ENCODE assay signal across 16 cellular contexts in the genomic region with DNA sequence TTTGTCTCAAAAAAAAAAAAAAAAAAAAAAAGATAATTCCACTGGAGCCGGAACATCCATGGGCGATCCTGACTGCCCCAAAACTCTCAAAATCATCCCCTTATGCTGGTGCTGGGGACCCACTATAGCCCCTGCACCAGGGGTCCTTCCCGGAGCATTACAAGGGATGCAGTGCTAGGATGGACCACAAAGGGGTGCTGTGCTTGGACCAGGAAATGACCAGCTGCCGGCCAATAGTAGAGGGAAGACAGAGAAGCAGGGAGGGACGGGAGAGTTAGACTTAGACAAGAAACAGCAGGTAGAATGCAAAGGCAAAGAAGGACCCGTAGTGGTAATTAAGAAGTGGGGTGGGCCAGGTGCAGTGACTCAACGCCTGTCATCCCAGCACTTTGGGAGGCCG. TPM values are rescaled to one million over a fixed set of nuclear protein-coding genes. Genes with fewer than 3 reads are reported as not detected.
A peak's percentile ranks its signal among the peaks of the same experiment; 100 is the strongest.
DNase-seq lines count a peak whose midpoint lies in the region; ATAC-seq and TF ChIP-seq lines count a peak whose summit lies in the region.
"Had no signal": no experiment of that assay in that cellular context is flagged by ENCODE, and none has a peak within 500 bp of the region (broad histone marks: within the 10 kb centered on the region; RNA-seq: fewer than 3 reads in every experiment).

No MANE protein-coding gene starts in this region.

- H3K27ac ChIP-seq in CD8-positive, alpha-beta T cell (ENCODE audit: low read depth, low read length) = no peak overlapping the region
- H3K27ac ChIP-seq in Peyer's patch = no peak overlapping the region
- H3K27ac ChIP-seq: ascending aorta, ovary, thoracic aorta had no signal

- no peaks in the 10 kb centered on the region for H3K4me1 ChIP-seq in CD8-positive, alpha-beta T cell (ENCODE audit: insufficient read depth, low read length)
- no peaks in the 10 kb centered on the region for H3K4me1 ChIP-seq in Peyer's patch
- H3K4me1 ChIP-seq: ascending aorta had no signal

- peak; percentile 39 for DNase-seq in DMS 273 (lab: John Stamatoyannopoulos, UW; ENCODE audit: unreplicated experiment)
- DNase-seq in DMS 273 treated with DMSO at 0.1 percent for 48 hours (lab: John Stamatoyannopoulos, UW) = no peak
- DNase-seq in NCI-H69 (lab: John Stamatoyannopoulos, UW) = peak; percentile 41
- DNase-seq in epithelial cell of proximal tubule (ENCODE audit: low read depth) = no peak
- no peak for DNase-seq in progenitor cell of endocrine pancreas (ENCODE audit: low spot score, unreplicated experiment)
- DNase-seq in CD8-positive, alpha-beta T cell = no peak
- DNase-seq in Peyer's patch = no peak
- DNase-seq in activated CD4-positive, CD25-positive, alpha-beta regulatory T cell (lab: John Stamatoyannopoulos, UW) = no peak
- DNase-seq: activated CD4-positive, alpha-beta memory T cell treated with anti-CD3 and anti-CD28 coated beads, Interleukin-2, amount 10 ng/mL, durations not matched to agents 7 days and 5 days; mammary epithelial cell; NCI-H446 treated with DMSO at 0.1 percent for 48 hours; ovary; T1000 had no signal

- peaks cover 9% of the 10 kb centered on the region for H3K36me3 Mint-ChIP-seq in progenitor cell of endocrine pancreas (ENCODE audit: insufficient read depth)
- H3K36me3 Mint-ChIP-seq in CD8-positive, alpha-beta T cell = peaks cover 7% of the 10 kb centered on the region

- TF ChIP-seq CTCF in epithelial cell of proximal tubule (conservative IDR thresholded peaks at IDR 0.05; ENCODE audit: low read depth, low read length) = peak; percentile 39
- peak; percentile 30 for TF ChIP-seq CTCF in progenitor cell of endocrine pancreas (IDR thresholded peaks at IDR 0.05; ENCODE audit: unreplicated experiment)
- no peak for TF ChIP-seq CTCF in CD8-positive, alpha-beta T cell (IDR thresholded peaks at IDR 0.05)
- no peak for TF ChIP-seq CTCF in Peyer's patch (IDR thresholded peaks at IDR 0.05)

- H3K9me3 Mint-ChIP-seq in progenitor cell of endocrine pancreas (ENCODE audit: low read depth) = no peaks in the 10 kb centered on the region
- H3K9me3 Mint-ChIP-seq in CD8-positive, alpha-beta T cell = no peaks in the 10 kb centered on the region
- H3K9me3 Mint-ChIP-seq: activated CD4-positive, alpha-beta memory T cell treated with anti-CD3 and anti-CD28 coated beads, Interleukin-2, amount 10 ng/mL, durations not matched to agents 7 days and 5 days; activated T-helper 2 cell treated with anti-CD3 and anti-CD28 coated beads, Interferon-gamma antibody, Interleukin-2, Interleukin-4, amounts not matched to agents 10 μg/mL and 5 μg/mL and 100 μg/mL, durations not matched to agents 14 hours and 24 hours and 36 hours had no signal

- H3K4me3 ChIP-seq in epithelial cell of proximal tubule (ENCODE audit: low read depth, low read length) = no peak overlapping the region
- H3K4me3 ChIP-seq in CD8-positive, alpha-beta T cell (ENCODE audit: low read depth, low read length) = no peak overlapping the region
- no peak overlapping the region for H3K4me3 ChIP-seq in Peyer's patch
- H3K4me3 ChIP-seq: ascending aorta, ovary, thoracic aorta had no signal

- H3K4me3 Mint-ChIP-seq in progenitor cell of endocrine pancreas (ENCODE audit: low read depth) = no peak overlapping the region
- H3K4me3 Mint-ChIP-seq in CD8-positive, alpha-beta T cell = no peak overlapping the region
- H3K4me3 Mint-ChIP-seq: activated CD4-positive, alpha-beta memory T cell treated with anti-CD3 and anti-CD28 coated beads, Interleukin-2, amount 10 ng/mL, durations not matched to agents 7 days and 5 days had no signal

- H3K36me3 ChIP-seq in CD8-positive, alpha-beta T cell (ENCODE audit: insufficient read depth, low read length) = no peaks in the 10 kb centered on the region
- H3K36me3 ChIP-seq in Peyer's patch = no peaks in the 10 kb centered on the region
- H3K36me3 ChIP-seq: ovary, thoracic aorta had no signal

- intact Hi-C loops in CD8-positive, alpha-beta T cell (cut with DNase I, micrococcal nuclease) = no loop called here

- POLR2A ChIA-PET in CD8-positive, alpha-beta T cell (lab: Charles Lee) = no interaction called here

- H3K4me1 Mint-ChIP-seq in progenitor cell of endocrine pancreas (ENCODE audit: low read depth) = peaks cover 2% of the 10 kb centered on the region
- H3K4me1 Mint-ChIP-seq in CD8-positive, alpha-beta T cell (ENCODE audit: low read depth) = no peaks in the 10 kb centered on the region
- H3K4me1 Mint-ChIP-seq: activated CD4-positive, alpha-beta memory T cell treated with anti-CD3 and anti-CD28 coated beads, Interleukin-2, amount 10 ng/mL, durations not matched to agents 7 days and 5 days had no signal

- H3K27me3 ChIP-seq in CD8-positive, alpha-beta T cell (ENCODE audit: insufficient read depth, low read length) = no peaks in the 10 kb centered on the region
- H3K27me3 ChIP-seq in Peyer's patch = no peaks in the 10 kb centered on the region
- H3K27me3 ChIP-seq: ascending aorta, ovary had no signal

- no peaks in the 10 kb centered on the region for H3K27me3 Mint-ChIP-seq in progenitor cell of endocrine pancreas
- no peaks in the 10 kb centered on the region for H3K27me3 Mint-ChIP-seq in CD8-positive, alpha-beta T cell (ENCODE audit: low read depth)
- H3K27me3 Mint-ChIP-seq: activated CD4-positive, alpha-beta memory T cell treated with anti-CD3 and anti-CD28 coated beads, Interleukin-2, amount 10 ng/mL, durations not matched to agents 7 days and 5 days had no signal

- no peaks in the 10 kb centered on the region for H3K9me3 ChIP-seq in CD8-positive, alpha-beta T cell (ENCODE audit: low read length)
- no peaks in the 10 kb centered on the region for H3K9me3 ChIP-seq in Peyer's patch
- H3K9me3 ChIP-seq: ascending aorta, ovary, thoracic aorta had no signal

- no peak for TF ChIP-seq POLR2A in Peyer's patch (IDR thresholded peaks at IDR 0.05)

- CTCF ChIA-PET in CD8-positive, alpha-beta T cell (lab: Charles Lee) = interaction anchor here (1.1 kb wide), 1 partner anchor 10 kb away, joined by 3 read pairs; no protein-coding TSS in a partner anchor

- ATAC-seq in CD8-positive, alpha-beta T cell = no peak

- no peak overlapping the region for H3K27ac Mint-ChIP-seq in progenitor cell of endocrine pancreas
- H3K27ac Mint-ChIP-seq in CD8-positive, alpha-beta T cell = no peak overlapping the region
- H3K27ac Mint-ChIP-seq: activated CD4-positive, alpha-beta memory T cell treated with anti-CD3 and anti-CD28 coated beads, Interleukin-2, amount 10 ng/mL, durations not matched to agents 7 days and 5 days; activated T-helper 2 cell treated with anti-CD3 and anti-CD28 coated beads, Interferon-gamma antibody, Interleukin-2, Interleukin-4, amounts not matched to agents 10 μg/mL and 5 μg/mL and 100 μg/mL, durations not matched to agents 14 hours and 24 hours and 36 hours had no signal

RNA-seq across cellular contexts. Expression of a gene that starts 40.5 kb away (rescaled TPM):
- 63.0 and 76.3 TPM in 2 replicates for total RNA-seq in epithelial cell of proximal tubule
- 41.1 and 43.9 TPM in 2 replicates for total RNA-seq in progenitor cell of endocrine pancreas
- total RNA-seq in CD8-positive, alpha-beta T cell = 10 to 100 TPM; 18.0 to 20.1 TPM
- total RNA-seq in Peyer's patch = 10 to 100 TPM; 24.7 to 53.5 (median 34.6) TPM

RNA-seq across cellular contexts. Expression of a gene that starts 59.3 kb away (rescaled TPM):
- 35.9 and 50.9 TPM in 2 replicates for total RNA-seq in epithelial cell of proximal tubule
- total RNA-seq in progenitor cell of endocrine pancreas = 57.5 and 65.5 TPM in 2 replicates
- total RNA-seq in CD8-positive, alpha-beta T cell = 10 to 100 TPM; 46.9 to 50.9 TPM
- total RNA-seq in Peyer's patch = 100 to 1,000 TPM in 1 of 4 donors, 10 to 100 TPM in 3; 22.9 to 153 (median 68.2) TPM

Comparison
In these comparisons a context has a peak if more than half of its experiments do, and no peak if none do; other contexts are left out.
1. DNase-seq: peak in DMS 273 (single experiment) and NCI-H69 (single experiment); none in DMS 273 treated with DMSO at 0.1 percent for 48 hours (single experiment), epithelial cell of proximal tubule (single experiment), progenitor cell of endocrine pancreas (single experiment), CD8-positive, alpha-beta T cell (0 of 7), Peyer's patch (0 of 3) and activated CD4-positive, CD25-positive, alpha-beta regulatory T cell (0 of 4).
2. CTCF ChIP-seq: peak in epithelial cell of proximal tubule (single experiment) and progenitor cell of endocrine pancreas (single experiment); none in CD8-positive, alpha-beta T cell (single experiment) and Peyer's patch (0 of 6).